In genomic region chr4:8269535-8270417, GRCh38 we compare ENCODE assay signal across 9 cellular contexts. TPM values are rescaled to one million over a fixed set of nuclear protein-coding genes. Genes with fewer than 3 reads are reported as not detected.
DNase-seq lines count a peak whose midpoint lies in the region; ATAC-seq, FAIRE-seq and TF ChIP-seq lines count a peak whose summit lies in the region.
"Had no signal": no experiment of that assay in that cellular context is flagged by ENCODE, and none has a peak within 500 bp of the region (broad histone marks: within the 10 kb centered on the region; RNA-seq: fewer than 3 reads in every experiment).

Gene HTRA3, plus strand, starts transcription at chr4:8269754. Its CDS starts 215 bp downstream, at chr4:8269969.

- no peaks in the 10 kb centered on the region; the same call in 1 of the 2 replicates for H3K27me3 ChIP-seq in Panc1 (ENCODE audit: control insufficient read depth, insufficient read depth, low read length)
- peaks cover 5% of the 10 kb centered on the region for H3K27me3 ChIP-seq in osteoblast (ENCODE audit: insufficient read depth, low read length)

- H3K27ac ChIP-seq in Panc1 (ENCODE audit: low read length) (no peak within 1 kb of the TSS), osteoblast (ENCODE audit: low read depth, low read length) (no peak within 1 kb of the TSS)

- no peaks in the 10 kb centered on the region for H3K4me1 ChIP-seq in Panc1 (ENCODE audit: control insufficient read depth, insufficient read depth, low read length)
- H3K4me1 ChIP-seq in osteoblast (ENCODE audit: insufficient read depth, low read length), result no peaks in the 10 kb centered on the region

- H3K79me2 ChIP-seq in osteoblast (ENCODE audit: insufficient read depth, low read length), result no peaks in the 10 kb centered on the region

- H3K36me3 ChIP-seq in Panc1 (ENCODE audit: control insufficient read depth, insufficient read depth, low read length), result no peaks in the 10 kb centered on the region
- no peaks in the 10 kb centered on the region for H3K36me3 ChIP-seq in osteoblast (ENCODE audit: insufficient read depth, low read length)

- no TSS peak for BruUV-seq in Panc1 (replicated peaks; lab: Mats Ljungman, UMichigan)

- intact Hi-C loops in Panc1 (cut with micrococcal nuclease; ENCODE audit: unreplicated experiment), result no loop called here
- intact Hi-C loops in Right ventricle myocardium superior (cut with DNase I), result no loop called here

- DNase-seq in CD1c-positive myeloid dendritic cell (ENCODE audit: extremely low spot score) (peak; percentile 14), Panc1 (ENCODE audit: low read depth, low spot score) (no peak), Right ventricle myocardium superior (peak; percentile 81), osteoblast (ENCODE audit: insufficient read length, low spot score, missing footprints) (peak; percentile 93), GM19239 (ENCODE audit: insufficient read length, low spot score) (no peak), DMS153 treated with DMSO at 0.1 percent for 48 hours (lab: John Stamatoyannopoulos, UW; ENCODE audit: unreplicated experiment) (no peak)
- DNase-seq: activated T-cell treated with anti-CD3 and anti-CD28 coated beads, Interleukin-2, amount 50 U/mL, for 72 hours had no signal

- POLR2A ChIA-PET in Panc1 (lab: Charles Lee), result no interaction called here

- no peak for TF ChIP-seq CTCF in Panc1 (IDR thresholded peaks at IDR 0.05)
- no peak for TF ChIP-seq CTCF in osteoblast (IDR thresholded peaks at IDR 0.05; ENCODE audit: extremely low read depth, low read depth, low read length)

- peak within 1 kb of the TSS; percentile 72 for H3K4me2 ChIP-seq in osteoblast (ENCODE audit: insufficient read depth, low read length)

- H4K20me1 ChIP-seq in osteoblast (ENCODE audit: insufficient read depth, low read length), result no peaks in the 10 kb centered on the region

- CTCF ChIA-PET in Panc1 (lab: Charles Lee), result no interaction called here

- peak; percentile 63 for ATAC-seq in Panc1
- ATAC-seq in Right ventricle myocardium superior (ENCODE audit: poor library complexity), result peak; percentile 76
- no peak for ATAC-seq in GM21367 (IDR thresholded peaks at IDR 0.05; ENCODE audit: unreplicated experiment)
- no peak for ATAC-seq in HG02678 (IDR thresholded peaks at IDR 0.05; ENCODE audit: unreplicated experiment)

- peak within 1 kb of the TSS in 1 of 2 experiments; percentile 20; a peak in 3 of 4 replicates for H3K4me3 ChIP-seq in Panc1 (ENCODE audit: low read depth in 2 of 2, low read length in 2 of 2)
- peak within 1 kb of the TSS; percentile 63 for H3K4me3 ChIP-seq in osteoblast (ENCODE audit: insufficient read depth, low read length)

- in situ Hi-C loops in Panc1 (cut with HindIII; ENCODE audit: low pct_unique_long_range_greater_than_20kb, low sequenced_read_pairs), result no loop called here

- H3K9me3 ChIP-seq in Panc1 (ENCODE audit: control insufficient read depth, insufficient read depth, low read depth, low read length), result no peaks in the 10 kb centered on the region
- no peaks in the 10 kb centered on the region for H3K9me3 ChIP-seq in osteoblast (ENCODE audit: low read depth, low read length)

- FAIRE-seq in GM19239 (lab: Jason Lieb, UNC), result no peak

- peak within 1 kb of the TSS; percentile 77 for H2AFZ ChIP-seq in osteoblast (ENCODE audit: low read length)

RNA-seq across cellular contexts. Expression of gene HTRA3, which starts in this region (rescaled TPM):
- total RNA-seq in Panc1 (2021; ENCODE audit: unreplicated experiment), result 0.98 TPM
- 2.1 TPM for polyA plus RNA-seq in Panc1 (2012; ENCODE audit: insufficient read length)
- total RNA-seq in Right ventricle myocardium superior, result 123 TPM
- 4.0 and 11.5 TPM in 2 replicates for total RNA-seq in osteoblast
- total RNA-seq: activated T-cell treated with anti-CD3 and anti-CD28 coated beads, Interleukin-2, amount 50 U/mL, for 72 hours had no signal

Comparison
In these comparisons a context has a peak if more than half of its experiments do, and no peak if none do; other contexts are left out.
1. DNase-seq: peak in CD1c-positive myeloid dendritic cell (single experiment), Right ventricle myocardium superior (single experiment) and osteoblast (single experiment); none in Panc1 (single experiment), GM19239 (single experiment) and DMS153 treated with DMSO at 0.1 percent for 48 hours (single experiment).
2. ATAC-seq: peak in Panc1 (single experiment) and Right ventricle myocardium superior (single experiment); none in GM21367 (single experiment) and HG02678 (single experiment).